In genomic region chr9:136118367-136119258, GRCh38 we compare ENCODE assay signal across 8 cellular contexts. TPM values are rescaled to one million over a fixed set of nuclear protein-coding genes. Genes with fewer than 3 reads are reported as not detected.
A peak's percentile ranks its signal among the peaks of the same experiment; 100 is the strongest.
DNase-seq lines count a peak whose midpoint lies in the region; ATAC-seq lines count a peak whose summit lies in the region.

TSS of gene TMEM250 (minus strand) at chr9:136118875. CDS start at chr9:136116900, 1,975 bp downstream.

- no peaks in the 10 kb centered on the region for H3K9me3 ChIP-seq in effector memory CD4-positive, alpha-beta T cell (ENCODE audit: control insufficient read depth, low read length)

- peaks cover 22% of the 10 kb centered on the region for H3K36me3 ChIP-seq in effector memory CD4-positive, alpha-beta T cell (ENCODE audit: control insufficient read depth, insufficient read depth, low read length)

- no peaks in the 10 kb centered on the region for H3K27me3 ChIP-seq in effector memory CD4-positive, alpha-beta T cell (replicated peaks; ENCODE audit: control insufficient read depth, insufficient read depth, low read length, poor library complexity, severe bottlenecking)

- H3K4me3 ChIP-seq in effector memory CD4-positive, alpha-beta T cell (ENCODE audit: insufficient read depth, low read depth, low read length, poor library complexity, severe bottlenecking) = peak within 1 kb of the TSS; percentile 72

- peak within 1 kb of the TSS; percentile 87 for H3K27ac ChIP-seq in effector memory CD4-positive, alpha-beta T cell (ENCODE audit: insufficient read depth, low read length, poor library complexity, severe bottlenecking)

- DNase-seq in COR-L47 (lab: John Stamatoyannopoulos, UW) = peak; percentile 93
- DNase-seq in HT1080 (ENCODE audit: low read depth) = peak; percentile 95
- peak; percentile 99 to 100 for DNase-seq in NOMO-1 (lab: John Stamatoyannopoulos, UW; ENCODE audit: unreplicated experiment in 2 of 2)
- peak; percentile 92 to 94 (median 93) for DNase-seq in effector memory CD4-positive, alpha-beta T cell
- peak; percentile 96 for DNase-seq in medulla oblongata (ENCODE audit: extremely low spot score)
- peak; percentile 90 to 96 (median 93) for DNase-seq in stimulated activated CD4-positive, alpha-beta T cell treated with anti-CD3 and anti-CD28 coated beads, TNF-alpha, amount 100 ng/mL, for 48 hours (ENCODE audit: low read depth in 3 of 3)

- ATAC-seq in GM21360 (IDR thresholded peaks at IDR 0.05; ENCODE audit: unreplicated experiment) = peak; percentile 63

- H3K4me1 ChIP-seq in effector memory CD4-positive, alpha-beta T cell (ENCODE audit: control insufficient read depth, insufficient read depth, low read length, poor library complexity, severe bottlenecking) = peaks cover 24% of the 10 kb centered on the region

- CTCF ChIA-PET in activated CD8-positive, alpha-beta memory T cell treated with anti-CD3 and anti-CD28 coated beads for 36 hours (lab: Charles Lee) = interaction anchor here (0.7 to 1.4 kb wide), 8 partner anchors 9 to 151 kb away, joined by 3 to 7 read pairs (median 3); partner anchors contain the start of gene NACC2

- POLR2A ChIA-PET in activated CD8-positive, alpha-beta memory T cell treated with anti-CD3 and anti-CD28 coated beads for 36 hours (lab: Charles Lee) = interaction anchor here (0.6 to 2.4 kb wide), 7 partner anchors 9 to 244 kb away, joined by 3 to 12 read pairs (median 3); partner anchors contain the start of genes NACC2 and UBAC1

RNA-seq across cellular contexts. Expression of gene TMEM250, which starts in this region (rescaled TPM):
- 47.1 and 63.7 TPM in 2 replicates for total RNA-seq in HT1080 (2014; rRNA removed; shearing (Covaris generic))
- polyA plus RNA-seq in HT1080 (2015; cell fraction: cytosol; rRNA removed) = 35.4 and 44.7 TPM in 2 replicates
- polyA plus RNA-seq in HT1080 (2015; cell fraction: nucleus; rRNA removed) = 24.3 and 30.3 TPM in 2 replicates
- total RNA-seq in activated CD8-positive, alpha-beta memory T cell treated with anti-CD3 and anti-CD28 coated beads for 36 hours = 10 to 100 TPM; 40.6 to 41.7 TPM

Comparison
In these comparisons a context has a peak if more than half of its experiments do, and no peak if none do; other contexts are left out.
1. Peak in every context shown above with its lines: DNase-seq, ATAC-seq, H3K4me3 ChIP-seq and H3K27ac ChIP-seq.